ENCODE assay signal across 1 cellular context in genomic region chr6:73523434-73524123, GRCh38.
A peak's percentile ranks its signal among the peaks of the same experiment; 100 is the strongest.
TF ChIP-seq lines count a peak whose summit lies in the region.

No MANE protein-coding gene starts in this region.

TF ChIP-seq in HEK293, 187 proteins besides CTCF, POLR2A, EP300 and RAD21 (continued from another document and continues in another):
- TF ChIP-seq REST (tag by site-specific recombination; IDR thresholded peaks at IDR 0.05) (no peak), ZNF214 (tag by site-specific recombination; IDR thresholded peaks at IDR 0.05; ENCODE audit: borderline replicate concordance) (no peak), ZFP3 (tag by site-specific recombination; IDR thresholded peaks at IDR 0.05; ENCODE audit: low read depth) (no peak), ZNF670 (tag by site-specific recombination; IDR thresholded peaks at IDR 0.05; ENCODE audit: low read depth) (no peak), ZBTB17 (tag by site-specific recombination; IDR thresholded peaks at IDR 0.05) (peak; percentile 43; the same call in 1 of the 2 replicates), ZBTB11 (tag by site-specific recombination; conservative IDR thresholded peaks at IDR 0.05; ENCODE audit: low read depth) (peak; percentile 78), ZNF521 (tag by site-specific recombination; IDR thresholded peaks at IDR 0.05) (no peak), ZNF529 (tag by site-specific recombination; IDR thresholded peaks at IDR 0.05; ENCODE audit: insufficient replicate concordance) (no peak), HIC1 (tag by site-specific recombination; IDR thresholded peaks at IDR 0.05) (peak; percentile 82), ZBTB20 (tag by site-specific recombination; IDR thresholded peaks at IDR 0.05) (peak; percentile 88), ZNF362 (tag by site-specific recombination; IDR thresholded peaks at IDR 0.05) (no peak), ZSCAN30 (tag by site-specific recombination; IDR thresholded peaks at IDR 0.05) (peak; percentile 38; the same call in 1 of the 2 replicates), ZSCAN4 (tag by site-specific recombination; IDR thresholded peaks at IDR 0.05) (no peak), ZNF416 (tag by site-specific recombination; IDR thresholded peaks at IDR 0.05) (no peak), YY1 (tag by site-specific recombination; IDR thresholded peaks at IDR 0.05) (no peak; the same call in 1 of the 2 replicates), ZNF138 (tag by site-specific recombination; IDR thresholded peaks at IDR 0.05; ENCODE audit: borderline replicate concordance) (no peak), ZNF292 (tag by site-specific recombination; IDR thresholded peaks at IDR 0.05; ENCODE audit: borderline replicate concordance, low read depth) (no peak), ZNF18 (tag by site-specific recombination; IDR thresholded peaks at IDR 0.05) (no peak), ZNF37A (tag by site-specific recombination; IDR thresholded peaks at IDR 0.05) (no peak), MZF1 (tag by site-specific recombination; IDR thresholded peaks at IDR 0.05; ENCODE audit: borderline replicate concordance) (no peak), ZNF2 (tag by site-specific recombination; IDR thresholded peaks at IDR 0.05) (0 out of 2 replicates have a peak, but pooled peaks have one; percentile 37), ZNF692 (tag by site-specific recombination; IDR thresholded peaks at IDR 0.05) (peak; percentile 97), ZIC2 (tag by site-specific recombination; IDR thresholded peaks at IDR 0.05) (peak; percentile 90), ZNF558 (tag by site-specific recombination; IDR thresholded peaks at IDR 0.05) (no peak), ZNF133 (tag by site-specific recombination; IDR thresholded peaks at IDR 0.05) (no peak), ZNF621 (tag by site-specific recombination; IDR thresholded peaks at IDR 0.05) (no peak), ZNF580 (tag by site-specific recombination; IDR thresholded peaks at IDR 0.05) (0 out of 2 replicates have a peak, but pooled peaks have one; percentile 32), KLF17 (tag by site-specific recombination; IDR thresholded peaks at IDR 0.05) (0 out of 2 replicates have a peak, but pooled peaks have one; percentile 39), ZEB2 (tag by site-specific recombination; IDR thresholded peaks at IDR 0.05) (peak; percentile 63), KLF7 (tag by site-specific recombination; IDR thresholded peaks at IDR 0.05; ENCODE audit: borderline replicate concordance) (peak; percentile 54; the same call in 1 of the 2 replicates), ZNF121 (tag by site-specific recombination; IDR thresholded peaks at IDR 0.05) (no peak), BCL11A (tag by site-specific recombination; IDR thresholded peaks at IDR 0.05; ENCODE audit: low read depth) (no peak), PRDM4 (tag by site-specific recombination; IDR thresholded peaks at IDR 0.05) (no peak), ZNF571 (tag by site-specific recombination; IDR thresholded peaks at IDR 0.05) (no peak), OSR2 (tag by site-specific recombination; IDR thresholded peaks at IDR 0.05) (peak; percentile 21; the same call in 1 of the 2 replicates), ZNF24 (tag by site-specific recombination; IDR thresholded peaks at IDR 0.05) (no peak), ZNF140 (tag by site-specific recombination; IDR thresholded peaks at IDR 0.05) (no peak)
